ENCODE assay signal across 1 cellular context in the genomic region with DNA sequence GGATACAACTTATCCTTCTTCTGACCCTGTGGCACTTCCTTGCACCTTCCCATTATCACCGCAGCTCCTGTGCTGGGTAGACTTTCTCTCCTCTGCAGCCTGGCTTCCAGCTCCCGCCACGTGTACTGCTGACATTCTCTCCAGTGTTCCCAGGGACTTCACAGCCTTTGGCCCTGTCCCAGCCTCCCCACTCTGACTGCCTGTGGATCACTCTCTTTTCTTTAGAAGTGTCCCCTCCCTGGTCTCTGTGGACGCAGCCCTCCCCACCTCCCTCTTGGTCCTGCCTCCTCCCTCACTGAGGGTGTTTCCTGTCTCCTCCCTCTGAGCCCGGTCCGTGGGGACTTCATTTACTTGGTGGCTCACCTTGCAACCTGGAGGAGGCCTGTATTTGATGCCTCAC.
A peak's percentile ranks its signal among the peaks of the same experiment; 100 is the strongest.
TF ChIP-seq lines count a peak whose summit lies in the region.

No MANE protein-coding gene starts in this region.

TF ChIP-seq in HEK293, 187 proteins besides CTCF, POLR2A, EP300 and RAD21 (continued from another document):
- TF ChIP-seq ZNF341 (tag by site-specific recombination; IDR thresholded peaks at IDR 0.05; ENCODE audit: low read depth) (peak; percentile 34; the same call in 1 of the 2 replicates), ZNF157 (tag by site-specific recombination; IDR thresholded peaks at IDR 0.05) (no peak), HOXC10 (CRISPR knock-in tag; IDR thresholded peaks at IDR 0.05) (no peak), ZBTB17 (tag by site-specific recombination; IDR thresholded peaks at IDR 0.05) (peak; percentile 49), ZNF792 (tag by site-specific recombination; IDR thresholded peaks at IDR 0.05) (no peak)
- TF ChIP-seq, protein P1, sequence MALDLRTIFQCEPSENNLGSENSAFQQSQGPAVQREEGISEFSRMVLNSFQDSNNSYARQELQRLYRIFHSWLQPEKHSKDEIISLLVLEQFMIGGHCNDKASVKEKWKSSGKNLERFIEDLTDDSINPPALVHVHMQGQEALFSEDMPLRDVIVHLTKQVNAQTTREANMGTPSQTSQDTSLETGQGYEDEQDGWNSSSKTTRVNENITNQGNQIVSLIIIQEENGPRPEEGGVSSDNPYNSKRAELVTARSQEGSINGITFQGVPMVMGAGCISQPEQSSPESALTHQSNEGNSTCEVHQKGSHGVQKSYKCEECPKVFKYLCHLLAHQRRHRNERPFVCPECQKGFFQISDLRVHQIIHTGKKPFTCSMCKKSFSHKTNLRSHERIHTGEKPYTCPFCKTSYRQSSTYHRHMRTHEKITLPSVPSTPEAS (tag by site-specific recombination; IDR thresholded peaks at IDR 0.05): no peak
- TF ChIP-seq, protein P2, sequence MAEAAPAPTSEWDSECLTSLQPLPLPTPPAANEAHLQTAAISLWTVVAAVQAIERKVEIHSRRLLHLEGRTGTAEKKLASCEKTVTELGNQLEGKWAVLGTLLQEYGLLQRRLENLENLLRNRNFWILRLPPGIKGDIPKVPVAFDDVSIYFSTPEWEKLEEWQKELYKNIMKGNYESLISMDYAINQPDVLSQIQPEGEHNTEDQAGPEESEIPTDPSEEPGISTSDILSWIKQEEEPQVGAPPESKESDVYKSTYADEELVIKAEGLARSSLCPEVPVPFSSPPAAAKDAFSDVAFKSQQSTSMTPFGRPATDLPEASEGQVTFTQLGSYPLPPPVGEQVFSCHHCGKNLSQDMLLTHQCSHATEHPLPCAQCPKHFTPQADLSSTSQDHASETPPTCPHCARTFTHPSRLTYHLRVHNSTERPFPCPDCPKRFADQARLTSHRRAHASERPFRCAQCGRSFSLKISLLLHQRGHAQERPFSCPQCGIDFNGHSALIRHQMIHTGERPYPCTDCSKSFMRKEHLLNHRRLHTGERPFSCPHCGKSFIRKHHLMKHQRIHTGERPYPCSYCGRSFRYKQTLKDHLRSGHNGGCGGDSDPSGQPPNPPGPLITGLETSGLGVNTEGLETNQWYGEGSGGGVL (tag by site-specific recombination; IDR thresholded peaks at IDR 0.05): peak; percentile 45; the same call in 1 of the 2 replicates
